8 cellular contexts compared by ENCODE assay signal in the genomic region with DNA sequence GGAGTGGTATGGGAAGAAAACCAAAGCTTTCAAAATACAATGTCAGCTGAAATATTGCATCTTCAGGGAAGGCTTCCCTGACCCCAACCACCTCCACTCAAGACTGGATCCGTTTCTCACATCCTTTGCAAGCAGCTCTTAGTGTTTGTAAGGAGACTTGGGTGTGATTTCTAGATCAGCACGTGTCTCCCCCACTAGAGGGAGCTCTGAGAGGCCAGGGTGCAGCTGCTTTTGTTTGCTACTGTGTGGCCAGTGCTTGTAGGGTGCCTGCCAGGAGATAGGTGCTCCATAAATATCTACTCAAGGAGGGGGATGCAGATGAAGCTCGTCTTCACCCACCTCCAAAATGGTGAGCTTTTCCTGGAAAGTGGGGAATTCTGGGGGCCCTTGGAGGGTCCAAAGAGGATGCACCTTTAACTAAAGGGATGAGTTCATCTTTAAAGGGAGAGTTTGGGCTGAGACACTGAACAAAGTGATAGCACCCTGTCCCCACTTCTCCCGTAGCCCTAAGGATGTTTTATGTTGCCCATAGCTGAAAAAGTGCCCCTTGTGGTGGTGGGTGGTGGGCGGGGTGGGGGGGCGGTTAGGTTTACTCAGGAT. TPM values are rescaled to one million over a fixed set of nuclear protein-coding genes. Genes with fewer than 3 reads are reported as not detected.
DNase-seq lines count a peak whose midpoint lies in the region; ATAC-seq, FAIRE-seq and TF ChIP-seq lines count a peak whose summit lies in the region.

No MANE protein-coding gene starts in this region.

- no peaks in the 10 kb centered on the region for H3K9me3 ChIP-seq in MM.1S (replicated peaks; ENCODE audit: insufficient read depth, low read length)
- no peaks in the 10 kb centered on the region for H3K9me3 ChIP-seq in pancreas

- no peaks in the 10 kb centered on the region for H3K27me3 ChIP-seq in MM.1S (replicated peaks; ENCODE audit: insufficient read depth, low read length)
- H3K27me3 ChIP-seq in pancreas: no peaks in the 10 kb centered on the region

- H3K36me3 ChIP-seq in MM.1S (replicated peaks; ENCODE audit: insufficient read depth, low read length): no peaks in the 10 kb centered on the region
- no peaks in the 10 kb centered on the region for H3K36me3 ChIP-seq in pancreas

- FAIRE-seq in pancreas (lab: Jason Lieb, UNC): no peak

- H3K27ac ChIP-seq in MM.1S (ENCODE audit: low read length): no peak overlapping the region
- no peak overlapping the region for H3K27ac ChIP-seq in pancreas

- TF ChIP-seq CTCF in MM.1S (IDR thresholded peaks at IDR 0.05; ENCODE audit: low read length): peak; percentile 84
- peak; percentile 79 for TF ChIP-seq CTCF in fibroblast of mammary gland (conservative IDR thresholded peaks at IDR 0.05; ENCODE audit: control insufficient read depth, insufficient read depth, low read depth, low read length)
- TF ChIP-seq CTCF in pancreas (IDR thresholded peaks at IDR 0.05): peak; percentile 27 to 45 (median 38)

- H3K4me3 ChIP-seq in MM.1S (ENCODE audit: low read length) (no peak overlapping the region), fibroblast of mammary gland (ENCODE audit: control insufficient read depth, low read depth, low read length) (no peak overlapping the region), pancreas (no peak overlapping the region)

- H3F3A ChIP-seq in MM.1S (ENCODE audit: insufficient read depth, low read length): no peaks in the 10 kb centered on the region

- H3K79me2 ChIP-seq in MM.1S (ENCODE audit: low read length): no peaks in the 10 kb centered on the region

- 36 to 38% methylated on average over 6 of the region's 6 CpGs for WGBS in pancreas, 2 donors

- no peak overlapping the region for H2AFZ ChIP-seq in MM.1S (ENCODE audit: low read length)

- peak; percentile 11 for DNase-seq in activated T-cell treated with anti-CD3 and anti-CD28 coated beads for 24 hours (ENCODE audit: low read depth)
- DNase-seq in activated T-cell treated with anti-CD3 and anti-CD28 coated beads for 4 hours: no peak
- peak; percentile 57 for DNase-seq in MM.1S
- peak; percentile 61 for DNase-seq in activated CD4-positive, alpha-beta T cell treated with anti-CD3 and anti-CD28 coated beads for 48 hours
- DNase-seq in fibroblast of mammary gland (ENCODE audit: low read depth): peak; percentile 53
- peak in 2 of 6 donors; percentile 14 to 38 for DNase-seq in pancreas
- DNase-seq in superior temporal gyrus (ENCODE audit: extremely low spot score): no peak

- no peaks in the 10 kb centered on the region for H4K20me1 ChIP-seq in MM.1S (ENCODE audit: insufficient read depth, low read length)

- intact Hi-C loops in pancreas (cut with DNase I): loop anchor here in 1 of 3 donors (10.0 kb wide), 1 partner anchor 203 kb away; no protein-coding TSS in a partner anchor

- H3K9me2 ChIP-seq in MM.1S (replicated peaks; ENCODE audit: insufficient read depth, low read length): no peaks in the 10 kb centered on the region

- H3K4me1 ChIP-seq in MM.1S (ENCODE audit: low read length) (no peaks in the 10 kb centered on the region), pancreas (no peaks in the 10 kb centered on the region)

- ATAC-seq in pancreas (peak in 2 of 4 donors; percentile 54 to 64), HG03457 (IDR thresholded peaks at IDR 0.05; ENCODE audit: unreplicated experiment) (no peak)

- no peak overlapping the region for H3K4me2 ChIP-seq in MM.1S (ENCODE audit: low read depth, low read length)

- no peak overlapping the region for H3K9ac ChIP-seq in MM.1S (ENCODE audit: low read length)

RNA-seq across cellular contexts. Expression of a gene that starts 52.6 kb away (rescaled TPM):
- total RNA-seq in pancreas: 10 to 100 TPM in 3 of 6 donors, 1 to 10 TPM in 3; 3.7 to 24.1 (median 12.6) TPM
- polyA plus RNA-seq in pancreas: 10 to 100 TPM in 1 of 2 donors, 1 to 10 TPM in 1; 7.9 to 48.0 TPM

Comparison
In these comparisons a context has a peak if more than half of its experiments do, and no peak if none do; other contexts are left out.
1. DNase-seq: peak in activated T-cell treated with anti-CD3 and anti-CD28 coated beads for 24 hours (single experiment), MM.1S (single experiment), activated CD4-positive, alpha-beta T cell treated with anti-CD3 and anti-CD28 coated beads for 48 hours (single experiment) and fibroblast of mammary gland (single experiment); none in activated T-cell treated with anti-CD3 and anti-CD28 coated beads for 4 hours (single experiment) and superior temporal gyrus (single experiment).
2. Peak in every context shown above with its lines, with median percentiles within 50 percentile points of each other: CTCF ChIP-seq.